Comparison of ENCODE assay signal across 4 cellular contexts in genomic region chr2:45096038-45096437, GRCh38.
DNase-seq lines count a peak whose midpoint lies in the region; TF ChIP-seq lines count a peak whose summit lies in the region.
"Not testable (repeated sequence)": the region's sequence is repeated elsewhere in the genome, so short reads cannot be mapped to it uniquely, and the experiment has no call there.

No MANE protein-coding gene starts in this region.

- not testable (repeated sequence) for H3K4me1 ChIP-seq in right atrium auricular region; neuronal stem cell (ENCODE audit: control insufficient read depth in 2 of 2, insufficient read depth in 1 of 2, low read depth in 1 of 2, low read length in 2 of 2)

- not testable (repeated sequence) for H4K8ac ChIP-seq in neuronal stem cell (ENCODE audit: low read depth, low read length)

- H3K27ac Mint-ChIP-seq in osteocyte (ENCODE audit: unreplicated experiment): not testable (repeated sequence)

- no CpG with 5 or more reads among the region's 10 CpGs for WGBS in neuronal stem cell (ENCODE audit: extremely low coverage in 2 of 2, insufficient read length in 2 of 2, insufficient replicate concordance in 1 of 2), 2 donors

- H3K27me3 ChIP-seq in right atrium auricular region: not testable (repeated sequence)
- H3K27me3 ChIP-seq in neuronal stem cell (ENCODE audit: control insufficient read depth in 3 of 3, insufficient read depth in 3 of 3, low read depth in 1 of 3, low read length in 3 of 3): peaks cover 0 to 11% (median 0%) of the 10 kb centered on the region in 3 experiments

- DNase-seq in right atrium auricular region (ENCODE audit: low spot score) (peak; percentile 44), islet precursor cell (peak; percentile 30), osteocyte (ENCODE audit: extremely low spot score, unreplicated experiment) (peak; percentile 51)
- not testable (repeated sequence) for DNase-seq in neuronal stem cell (ENCODE audit: low spot score)

- H3K9me3 Mint-ChIP-seq in osteocyte (ENCODE audit: unreplicated experiment): not testable (repeated sequence)

- not testable (repeated sequence) for H3K9me3 ChIP-seq in right atrium auricular region; neuronal stem cell (replicated peaks in 1 of 2; ENCODE audit: control insufficient read depth in 2 of 2, insufficient read depth in 1 of 2, low read depth in 1 of 2, low read length in 2 of 2)

- H3K23ac ChIP-seq in neuronal stem cell (ENCODE audit: low read depth, low read length, poor library complexity): not testable (repeated sequence)

- H2BK15ac ChIP-seq in neuronal stem cell (ENCODE audit: low read length): not testable (repeated sequence)

- H3K9ac ChIP-seq in neuronal stem cell (ENCODE audit: low read depth, low read length, poor library complexity): not testable (repeated sequence)

- H3K18ac ChIP-seq in neuronal stem cell (ENCODE audit: low read length): not testable (repeated sequence)

- not testable (repeated sequence) for H3K4ac ChIP-seq in neuronal stem cell (ENCODE audit: low read length)

- H2BK120ac ChIP-seq in neuronal stem cell (ENCODE audit: low read depth, low read length): not testable (repeated sequence)

- not testable (repeated sequence) for H3K27me3 Mint-ChIP-seq in osteocyte (ENCODE audit: unreplicated experiment)

- H3K4me1 Mint-ChIP-seq in osteocyte (ENCODE audit: unreplicated experiment): not testable (repeated sequence)

- not testable (repeated sequence) for H3K4me2 ChIP-seq in neuronal stem cell (ENCODE audit: insufficient read depth, low read length, poor library complexity, severe bottlenecking)

- not testable (repeated sequence) for H2AK5ac ChIP-seq in neuronal stem cell (ENCODE audit: low read depth, low read length)

- H3K27ac ChIP-seq in right atrium auricular region; neuronal stem cell (replicated peaks; ENCODE audit: low read length): not testable (repeated sequence)

- H2AFZ ChIP-seq in neuronal stem cell (ENCODE audit: low read length): not testable (repeated sequence)

- H3K14ac ChIP-seq in neuronal stem cell (ENCODE audit: low read length): not testable (repeated sequence)

- not testable (repeated sequence) for TF ChIP-seq CTCF in right atrium auricular region (IDR thresholded peaks at IDR 0.05); osteocyte (IDR thresholded peaks at IDR 0.05)

- H3K36me3 Mint-ChIP-seq in osteocyte (ENCODE audit: unreplicated experiment): not testable (repeated sequence)

- not testable (repeated sequence) for H4K91ac ChIP-seq in neuronal stem cell (ENCODE audit: low read depth, low read length, poor library complexity)

- not testable (repeated sequence) for H3K36me3 ChIP-seq in right atrium auricular region; neuronal stem cell (replicated peaks in 1 of 2; ENCODE audit: control insufficient read depth in 2 of 2, insufficient read depth in 2 of 2, low read length in 2 of 2)

- peak overlapping the region; percentile 71 for H2BK5ac ChIP-seq in neuronal stem cell (ENCODE audit: low read length)

- not testable (repeated sequence) for H3K4me3 Mint-ChIP-seq in osteocyte (ENCODE audit: unreplicated experiment)

- not testable (repeated sequence) for H2BK12ac ChIP-seq in neuronal stem cell (ENCODE audit: low read length)

- not testable (repeated sequence) for H3K79me1 ChIP-seq in neuronal stem cell (ENCODE audit: low read depth, low read length)

- H3K4me3 ChIP-seq in right atrium auricular region; neuronal stem cell (ENCODE audit: low read length in 2 of 2): not testable (repeated sequence)
